In the genomic region with DNA sequence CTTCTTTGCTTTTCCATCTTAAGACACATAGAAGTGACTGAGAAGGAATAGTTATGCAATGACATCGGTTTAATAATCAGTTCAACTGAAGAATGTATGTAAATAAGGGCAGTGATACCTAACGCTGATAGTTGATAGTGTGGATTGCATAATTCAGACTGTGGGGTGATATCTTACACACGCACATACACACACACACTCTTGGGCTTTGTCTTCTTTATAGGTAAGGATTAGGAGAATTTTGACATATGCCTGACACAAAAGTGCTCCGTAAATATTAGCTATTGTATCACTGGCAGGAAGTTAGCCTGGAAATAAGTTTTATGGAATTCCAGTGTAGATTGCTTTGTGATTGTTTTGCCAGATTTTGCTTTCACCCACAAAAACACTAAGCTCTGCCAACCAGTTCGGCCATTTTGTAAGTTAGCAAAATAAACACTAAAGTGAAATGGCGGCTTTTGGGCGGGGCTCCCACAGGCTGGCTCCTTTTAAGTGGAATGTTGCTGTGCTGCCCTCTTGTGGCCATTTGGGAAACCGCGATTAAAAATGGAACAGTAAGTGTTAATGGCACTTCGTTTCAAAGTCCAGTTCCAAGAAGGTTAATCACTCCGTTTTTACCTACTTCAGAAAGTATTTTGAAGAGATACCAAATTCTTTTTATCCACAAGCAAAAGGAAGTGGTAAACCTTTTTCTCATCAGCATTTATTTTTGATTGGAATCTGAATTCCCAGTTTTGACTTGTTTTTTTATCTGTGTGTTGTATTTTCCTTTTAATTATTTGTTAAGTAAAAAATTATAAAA, we compare ENCODE assay signal across 1 cellular context.
TF ChIP-seq lines count a peak whose summit lies in the region.

No MANE protein-coding gene starts in this region.

TF ChIP-seq in K562, 482 proteins besides CTCF, POLR2A, EP300 and RAD21 (continued from another document and continues in another):
- TF ChIP-seq, protein P1, sequence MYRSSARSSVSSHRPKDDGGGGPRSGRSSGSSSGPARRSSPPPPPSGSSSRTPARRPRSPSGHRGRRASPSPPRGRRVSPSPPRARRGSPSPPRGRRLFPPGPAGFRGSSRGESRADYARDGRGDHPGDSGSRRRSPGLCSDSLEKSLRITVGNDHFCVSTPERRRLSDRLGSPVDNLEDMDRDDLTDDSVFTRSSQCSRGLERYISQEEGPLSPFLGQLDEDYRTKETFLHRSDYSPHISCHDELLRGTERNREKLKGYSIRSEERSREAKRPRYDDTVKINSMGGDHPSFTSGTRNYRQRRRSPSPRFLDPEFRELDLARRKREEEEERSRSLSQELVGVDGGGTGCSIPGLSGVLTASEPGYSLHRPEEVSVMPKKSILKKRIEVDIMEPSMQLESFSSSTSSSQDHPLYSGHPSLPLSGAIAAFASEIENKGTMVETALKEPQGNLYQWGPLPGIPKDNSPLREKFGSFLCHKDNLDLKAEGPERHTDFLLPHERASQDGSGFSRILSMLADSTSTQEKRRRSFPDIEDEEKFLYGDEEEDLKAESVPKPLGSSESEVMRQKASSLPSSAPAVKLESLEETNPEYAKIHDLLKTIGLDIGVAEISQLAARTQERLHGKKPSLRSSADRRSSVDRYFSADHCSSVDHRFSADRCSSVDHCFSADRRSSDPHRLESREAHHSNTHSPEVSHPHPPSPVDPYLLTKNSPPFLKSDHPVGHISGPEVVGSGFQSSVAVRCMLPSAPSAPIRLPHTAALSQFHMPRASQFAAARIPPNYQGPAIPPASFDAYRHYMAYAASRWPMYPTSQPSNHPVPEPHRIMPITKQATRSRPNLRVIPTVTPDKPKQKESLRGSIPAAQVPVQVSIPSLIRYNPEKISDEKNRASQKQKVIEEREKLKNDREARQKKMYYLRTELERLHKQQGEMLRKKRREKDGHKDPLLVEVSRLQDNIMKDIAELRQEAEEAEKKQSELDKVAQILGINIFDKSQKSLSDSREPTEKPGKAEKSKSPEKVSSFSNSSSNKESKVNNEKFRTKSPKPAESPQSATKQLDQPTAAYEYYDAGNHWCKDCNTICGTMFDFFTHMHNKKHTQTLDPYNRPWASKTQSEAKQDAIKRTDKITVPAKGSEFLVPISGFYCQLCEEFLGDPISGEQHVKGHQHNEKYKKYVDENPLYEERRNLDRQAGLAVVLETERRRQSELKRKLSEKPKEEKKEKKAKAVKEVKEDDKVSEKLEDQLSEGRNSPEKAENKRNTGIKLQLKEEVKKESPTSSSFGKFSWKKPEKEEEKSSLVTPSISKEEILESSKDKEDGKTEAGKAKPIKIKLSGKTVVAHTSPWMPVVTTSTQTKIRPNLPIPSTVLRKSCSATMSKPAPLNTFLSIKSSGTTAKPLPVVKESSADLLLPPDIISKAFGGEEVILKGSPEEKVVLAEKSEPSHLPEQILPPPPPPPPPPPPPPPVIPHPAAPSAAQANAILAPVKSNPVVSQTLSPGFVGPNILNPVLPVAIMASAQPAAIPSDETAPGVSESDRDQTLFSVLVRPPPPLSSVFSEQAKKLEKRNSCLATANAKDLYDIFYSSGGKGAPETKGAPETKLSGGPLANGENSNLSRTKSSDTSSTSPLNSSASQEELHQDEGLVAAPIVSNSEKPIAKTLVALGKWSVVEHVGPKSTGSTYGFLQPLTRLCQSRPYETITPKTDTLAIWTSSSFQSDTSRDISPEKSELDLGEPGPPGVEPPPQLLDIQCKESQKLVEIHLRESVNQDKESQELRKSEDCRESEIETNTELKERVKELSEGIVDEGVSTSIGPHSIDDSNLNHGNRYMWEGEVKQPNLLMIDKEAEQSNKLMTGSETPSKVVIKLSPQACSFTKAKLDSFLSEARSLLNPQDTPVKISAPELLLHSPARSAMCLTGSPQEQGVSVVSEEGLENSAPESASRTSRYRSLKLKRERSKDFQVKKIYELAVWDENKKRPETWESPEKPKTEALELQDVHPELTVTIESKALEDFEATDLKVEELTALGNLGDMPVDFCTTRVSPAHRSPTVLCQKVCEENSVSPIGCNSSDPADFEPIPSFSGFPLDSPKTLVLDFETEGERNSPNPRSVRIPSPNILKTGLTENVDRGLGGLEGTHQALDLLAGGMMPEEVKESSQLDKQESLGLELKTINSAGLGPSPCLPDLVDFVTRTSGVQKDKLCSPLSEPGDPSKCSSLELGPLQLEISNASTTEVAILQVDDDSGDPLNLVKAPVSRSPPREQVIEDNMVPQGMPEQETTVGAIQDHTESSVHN (IDR thresholded peaks at IDR 0.05; ENCODE audit: borderline replicate concordance in 1 of 2, low read depth in 1 of 2), result peak in 1 of 2 experiments; percentile 97; a peak in 2 of 4 replicates
- TF ChIP-seq SAFB2 (IDR thresholded peaks at IDR 0.05; ENCODE audit: borderline replicate concordance, low read depth, low read length, severe bottlenecking) (no peak), GATAD2B (IDR thresholded peaks at IDR 0.05; ENCODE audit: borderline replicate concordance) (peak; percentile 61), KLF1 (tag; IDR thresholded peaks at IDR 0.05) (0 out of 2 replicates have a peak, but pooled peaks have one; percentile 38), FOXM1 (IDR thresholded peaks at IDR 0.05; ENCODE audit: low read depth) (0 out of 2 replicates have a peak, but pooled peaks have one; percentile 32), FOXM1 (CRISPR knock-in tag; IDR thresholded peaks at IDR 0.05; ENCODE audit: low read depth) (no peak), POLR2G (IDR thresholded peaks at IDR 0.05; ENCODE audit: low read depth, low read length) (no peak), TBP (optimal IDR thresholded peaks at IDR 0.05; ENCODE audit: low read depth, low read length) (peak; percentile 44), SMAD4 (CRISPR knock-in tag; conservative IDR thresholded peaks at IDR 0.05) (peak; percentile 49), TFAM (CRISPR knock-in tag; conservative IDR thresholded peaks at IDR 0.05) (no peak), CHCHD3 (CRISPR knock-in tag; IDR thresholded peaks at IDR 0.05) (no peak), PHF8 (IDR thresholded peaks at IDR 0.05; ENCODE audit: borderline replicate concordance, low read length) (no peak), SETDB1 (IDR thresholded peaks at IDR 0.05; ENCODE audit: low read length) (no peak), NR2C2 (CRISPR knock-in tag; IDR thresholded peaks at IDR 0.05) (no peak), NR2C2 (tag; IDR thresholded peaks at IDR 0.05) (no peak; the same call in 1 of the 2 replicates), RNF2 (IDR thresholded peaks at IDR 0.05) (peak; percentile 42; the same call in 1 of the 2 replicates), ZNF589 (CRISPR knock-in tag; IDR thresholded peaks at IDR 0.05; ENCODE audit: low read depth) (peak; percentile 90; the same call in 1 of the 2 replicates), MEF2A (IDR thresholded peaks at IDR 0.05; ENCODE audit: control insufficient read depth, low read depth, low read length) (peak; percentile 23; the same call in 1 of the 2 replicates), POLR2AphosphoS2 (IDR thresholded peaks at IDR 0.05; ENCODE audit: low read length) (peak; percentile 46; the same call in 1 of the 2 replicates), NFE2L1 (tag; IDR thresholded peaks at IDR 0.05; ENCODE audit: borderline replicate concordance, low read depth) (no peak), PYGO2 (tag; IDR thresholded peaks at IDR 0.05) (peak; percentile 49; the same call in 1 of the 2 replicates), SMARCB1 (IDR thresholded peaks at IDR 0.05; ENCODE audit: insufficient read length, low read depth) (no peak), DDX20 (tag; IDR thresholded peaks at IDR 0.05; ENCODE audit: low read depth) (peak; percentile 57; the same call in 1 of the 2 replicates), HNRNPLL (IDR thresholded peaks at IDR 0.05; ENCODE audit: low read depth, low read length, poor library complexity, severe bottlenecking) (no peak)
- TF ChIP-seq, protein P2, sequence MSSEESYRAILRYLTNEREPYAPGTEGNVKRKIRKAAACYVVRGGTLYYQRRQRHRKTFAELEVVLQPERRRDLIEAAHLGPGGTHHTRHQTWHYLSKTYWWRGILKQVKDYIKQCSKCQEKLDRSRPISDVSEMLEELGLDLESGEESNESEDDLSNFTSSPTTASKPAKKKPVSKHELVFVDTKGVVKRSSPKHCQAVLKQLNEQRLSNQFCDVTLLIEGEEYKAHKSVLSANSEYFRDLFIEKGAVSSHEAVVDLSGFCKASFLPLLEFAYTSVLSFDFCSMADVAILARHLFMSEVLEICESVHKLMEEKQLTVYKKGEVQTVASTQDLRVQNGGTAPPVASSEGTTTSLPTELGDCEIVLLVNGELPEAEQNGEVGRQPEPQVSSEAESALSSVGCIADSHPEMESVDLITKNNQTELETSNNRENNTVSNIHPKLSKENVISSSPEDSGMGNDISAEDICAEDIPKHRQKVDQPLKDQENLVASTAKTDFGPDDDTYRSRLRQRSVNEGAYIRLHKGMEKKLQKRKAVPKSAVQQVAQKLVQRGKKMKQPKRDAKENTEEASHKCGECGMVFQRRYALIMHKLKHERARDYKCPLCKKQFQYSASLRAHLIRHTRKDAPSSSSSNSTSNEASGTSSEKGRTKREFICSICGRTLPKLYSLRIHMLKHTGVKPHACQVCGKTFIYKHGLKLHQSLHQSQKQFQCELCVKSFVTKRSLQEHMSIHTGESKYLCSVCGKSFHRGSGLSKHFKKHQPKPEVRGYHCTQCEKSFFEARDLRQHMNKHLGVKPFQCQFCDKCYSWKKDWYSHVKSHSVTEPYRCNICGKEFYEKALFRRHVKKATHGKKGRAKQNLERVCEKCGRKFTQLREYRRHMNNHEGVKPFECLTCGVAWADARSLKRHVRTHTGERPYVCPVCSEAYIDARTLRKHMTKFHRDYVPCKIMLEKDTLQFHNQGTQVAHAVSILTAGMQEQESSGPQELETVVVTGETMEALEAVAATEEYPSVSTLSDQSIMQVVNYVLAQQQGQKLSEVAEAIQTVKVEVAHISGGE (CRISPR knock-in tag; IDR thresholded peaks at IDR 0.05), result peak in 1 of 3 experiments; percentile 78; a peak in 2 of 6 replicates
- TF ChIP-seq, protein P3, sequence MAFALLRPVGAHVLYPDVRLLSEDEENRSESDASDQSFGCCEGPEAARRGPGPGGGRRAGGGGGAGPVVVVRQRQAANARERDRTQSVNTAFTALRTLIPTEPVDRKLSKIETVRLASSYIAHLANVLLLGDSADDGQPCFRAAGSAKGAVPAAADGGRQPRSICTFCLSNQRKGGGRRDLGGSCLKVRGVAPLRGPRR (CRISPR knock-in tag; IDR thresholded peaks at IDR 0.05), result no peak
- TF ChIP-seq, protein P4, sequence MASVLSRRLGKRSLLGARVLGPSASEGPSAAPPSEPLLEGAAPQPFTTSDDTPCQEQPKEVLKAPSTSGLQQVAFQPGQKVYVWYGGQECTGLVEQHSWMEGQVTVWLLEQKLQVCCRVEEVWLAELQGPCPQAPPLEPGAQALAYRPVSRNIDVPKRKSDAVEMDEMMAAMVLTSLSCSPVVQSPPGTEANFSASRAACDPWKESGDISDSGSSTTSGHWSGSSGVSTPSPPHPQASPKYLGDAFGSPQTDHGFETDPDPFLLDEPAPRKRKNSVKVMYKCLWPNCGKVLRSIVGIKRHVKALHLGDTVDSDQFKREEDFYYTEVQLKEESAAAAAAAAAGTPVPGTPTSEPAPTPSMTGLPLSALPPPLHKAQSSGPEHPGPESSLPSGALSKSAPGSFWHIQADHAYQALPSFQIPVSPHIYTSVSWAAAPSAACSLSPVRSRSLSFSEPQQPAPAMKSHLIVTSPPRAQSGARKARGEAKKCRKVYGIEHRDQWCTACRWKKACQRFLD (CRISPR knock-in tag; IDR thresholded peaks at IDR 0.05), result peak; percentile 89
- TF ChIP-seq, protein P5, sequence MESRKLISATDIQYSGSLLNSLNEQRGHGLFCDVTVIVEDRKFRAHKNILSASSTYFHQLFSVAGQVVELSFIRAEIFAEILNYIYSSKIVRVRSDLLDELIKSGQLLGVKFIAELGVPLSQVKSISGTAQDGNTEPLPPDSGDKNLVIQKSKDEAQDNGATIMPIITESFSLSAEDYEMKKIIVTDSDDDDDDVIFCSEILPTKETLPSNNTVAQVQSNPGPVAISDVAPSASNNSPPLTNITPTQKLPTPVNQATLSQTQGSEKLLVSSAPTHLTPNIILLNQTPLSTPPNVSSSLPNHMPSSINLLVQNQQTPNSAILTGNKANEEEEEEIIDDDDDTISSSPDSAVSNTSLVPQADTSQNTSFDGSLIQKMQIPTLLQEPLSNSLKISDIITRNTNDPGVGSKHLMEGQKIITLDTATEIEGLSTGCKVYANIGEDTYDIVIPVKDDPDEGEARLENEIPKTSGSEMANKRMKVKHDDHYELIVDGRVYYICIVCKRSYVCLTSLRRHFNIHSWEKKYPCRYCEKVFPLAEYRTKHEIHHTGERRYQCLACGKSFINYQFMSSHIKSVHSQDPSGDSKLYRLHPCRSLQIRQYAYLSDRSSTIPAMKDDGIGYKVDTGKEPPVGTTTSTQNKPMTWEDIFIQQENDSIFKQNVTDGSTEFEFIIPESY (CRISPR knock-in tag; IDR thresholded peaks at IDR 0.05), result peak; percentile 24; the same call in 1 of the 2 replicates
- TF ChIP-seq, protein P6, sequence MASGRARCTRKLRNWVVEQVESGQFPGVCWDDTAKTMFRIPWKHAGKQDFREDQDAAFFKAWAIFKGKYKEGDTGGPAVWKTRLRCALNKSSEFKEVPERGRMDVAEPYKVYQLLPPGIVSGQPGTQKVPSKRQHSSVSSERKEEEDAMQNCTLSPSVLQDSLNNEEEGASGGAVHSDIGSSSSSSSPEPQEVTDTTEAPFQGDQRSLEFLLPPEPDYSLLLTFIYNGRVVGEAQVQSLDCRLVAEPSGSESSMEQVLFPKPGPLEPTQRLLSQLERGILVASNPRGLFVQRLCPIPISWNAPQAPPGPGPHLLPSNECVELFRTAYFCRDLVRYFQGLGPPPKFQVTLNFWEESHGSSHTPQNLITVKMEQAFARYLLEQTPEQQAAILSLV (tag; IDR thresholded peaks at IDR 0.05), result peak; percentile 63; the same call in 1 of the 2 replicates
- TF ChIP-seq, protein P7, sequence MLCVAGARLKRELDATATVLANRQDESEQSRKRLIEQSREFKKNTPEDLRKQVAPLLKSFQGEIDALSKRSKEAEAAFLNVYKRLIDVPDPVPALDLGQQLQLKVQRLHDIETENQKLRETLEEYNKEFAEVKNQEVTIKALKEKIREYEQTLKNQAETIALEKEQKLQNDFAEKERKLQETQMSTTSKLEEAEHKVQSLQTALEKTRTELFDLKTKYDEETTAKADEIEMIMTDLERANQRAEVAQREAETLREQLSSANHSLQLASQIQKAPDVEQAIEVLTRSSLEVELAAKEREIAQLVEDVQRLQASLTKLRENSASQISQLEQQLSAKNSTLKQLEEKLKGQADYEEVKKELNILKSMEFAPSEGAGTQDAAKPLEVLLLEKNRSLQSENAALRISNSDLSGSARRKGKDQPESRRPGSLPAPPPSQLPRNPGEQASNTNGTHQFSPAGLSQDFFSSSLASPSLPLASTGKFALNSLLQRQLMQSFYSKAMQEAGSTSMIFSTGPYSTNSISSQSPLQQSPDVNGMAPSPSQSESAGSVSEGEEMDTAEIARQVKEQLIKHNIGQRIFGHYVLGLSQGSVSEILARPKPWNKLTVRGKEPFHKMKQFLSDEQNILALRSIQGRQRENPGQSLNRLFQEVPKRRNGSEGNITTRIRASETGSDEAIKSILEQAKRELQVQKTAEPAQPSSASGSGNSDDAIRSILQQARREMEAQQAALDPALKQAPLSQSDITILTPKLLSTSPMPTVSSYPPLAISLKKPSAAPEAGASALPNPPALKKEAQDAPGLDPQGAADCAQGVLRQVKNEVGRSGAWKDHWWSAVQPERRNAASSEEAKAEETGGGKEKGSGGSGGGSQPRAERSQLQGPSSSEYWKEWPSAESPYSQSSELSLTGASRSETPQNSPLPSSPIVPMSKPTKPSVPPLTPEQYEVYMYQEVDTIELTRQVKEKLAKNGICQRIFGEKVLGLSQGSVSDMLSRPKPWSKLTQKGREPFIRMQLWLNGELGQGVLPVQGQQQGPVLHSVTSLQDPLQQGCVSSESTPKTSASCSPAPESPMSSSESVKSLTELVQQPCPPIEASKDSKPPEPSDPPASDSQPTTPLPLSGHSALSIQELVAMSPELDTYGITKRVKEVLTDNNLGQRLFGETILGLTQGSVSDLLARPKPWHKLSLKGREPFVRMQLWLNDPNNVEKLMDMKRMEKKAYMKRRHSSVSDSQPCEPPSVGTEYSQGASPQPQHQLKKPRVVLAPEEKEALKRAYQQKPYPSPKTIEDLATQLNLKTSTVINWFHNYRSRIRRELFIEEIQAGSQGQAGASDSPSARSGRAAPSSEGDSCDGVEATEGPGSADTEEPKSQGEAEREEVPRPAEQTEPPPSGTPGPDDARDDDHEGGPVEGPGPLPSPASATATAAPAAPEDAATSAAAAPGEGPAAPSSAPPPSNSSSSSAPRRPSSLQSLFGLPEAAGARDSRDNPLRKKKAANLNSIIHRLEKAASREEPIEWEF (CRISPR knock-in tag; IDR thresholded peaks at IDR 0.05), result peak; percentile 55; the same call in 1 of the 2 replicates
